Comparison of ENCODE assay signal across 2 cellular contexts in genomic region chr12:26119391-26119981, GRCh38.
TF ChIP-seq lines count a peak whose summit lies in the region.

No MANE protein-coding gene starts in this region.

TF ChIP-seq in K562, 482 proteins besides CTCF, POLR2A, EP300 and RAD21 (continued from another document):
- TF ChIP-seq DEAF1 (CRISPR knock-in tag; IDR thresholded peaks at IDR 0.05) = peak; percentile 63; the same call in 1 of the 2 replicates

TF ChIP-seq in liver, 16 proteins besides CTCF, POLR2A, EP300 and RAD21 (continued from another document):
- TF ChIP-seq TAF1 (conservative IDR thresholded peaks at IDR 0.05) (no peak), HNF4A (conservative IDR thresholded peaks at IDR 0.05) (no peak), ATF3 (IDR thresholded peaks at IDR 0.05) (no peak), FOXA1 (IDR thresholded peaks at IDR 0.05) (no peak), FOXA2 (IDR thresholded peaks at IDR 0.05) (no peak), GABPA (IDR thresholded peaks at IDR 0.05 in 1 of 2, conservative IDR thresholded peaks at IDR 0.05 in 1 of 2) (no peak), MAX (IDR thresholded peaks at IDR 0.05) (no peak), RXRA (IDR thresholded peaks at IDR 0.05) (no peak)
- TF ChIP-seq, protein P1, sequence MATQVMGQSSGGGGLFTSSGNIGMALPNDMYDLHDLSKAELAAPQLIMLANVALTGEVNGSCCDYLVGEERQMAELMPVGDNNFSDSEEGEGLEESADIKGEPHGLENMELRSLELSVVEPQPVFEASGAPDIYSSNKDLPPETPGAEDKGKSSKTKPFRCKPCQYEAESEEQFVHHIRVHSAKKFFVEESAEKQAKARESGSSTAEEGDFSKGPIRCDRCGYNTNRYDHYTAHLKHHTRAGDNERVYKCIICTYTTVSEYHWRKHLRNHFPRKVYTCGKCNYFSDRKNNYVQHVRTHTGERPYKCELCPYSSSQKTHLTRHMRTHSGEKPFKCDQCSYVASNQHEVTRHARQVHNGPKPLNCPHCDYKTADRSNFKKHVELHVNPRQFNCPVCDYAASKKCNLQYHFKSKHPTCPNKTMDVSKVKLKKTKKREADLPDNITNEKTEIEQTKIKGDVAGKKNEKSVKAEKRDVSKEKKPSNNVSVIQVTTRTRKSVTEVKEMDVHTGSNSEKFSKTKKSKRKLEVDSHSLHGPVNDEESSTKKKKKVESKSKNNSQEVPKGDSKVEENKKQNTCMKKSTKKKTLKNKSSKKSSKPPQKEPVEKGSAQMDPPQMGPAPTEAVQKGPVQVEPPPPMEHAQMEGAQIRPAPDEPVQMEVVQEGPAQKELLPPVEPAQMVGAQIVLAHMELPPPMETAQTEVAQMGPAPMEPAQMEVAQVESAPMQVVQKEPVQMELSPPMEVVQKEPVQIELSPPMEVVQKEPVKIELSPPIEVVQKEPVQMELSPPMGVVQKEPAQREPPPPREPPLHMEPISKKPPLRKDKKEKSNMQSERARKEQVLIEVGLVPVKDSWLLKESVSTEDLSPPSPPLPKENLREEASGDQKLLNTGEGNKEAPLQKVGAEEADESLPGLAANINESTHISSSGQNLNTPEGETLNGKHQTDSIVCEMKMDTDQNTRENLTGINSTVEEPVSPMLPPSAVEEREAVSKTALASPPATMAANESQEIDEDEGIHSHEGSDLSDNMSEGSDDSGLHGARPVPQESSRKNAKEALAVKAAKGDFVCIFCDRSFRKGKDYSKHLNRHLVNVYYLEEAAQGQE (IDR thresholded peaks at IDR 0.05) = no peak
- TF ChIP-seq, protein P2, sequence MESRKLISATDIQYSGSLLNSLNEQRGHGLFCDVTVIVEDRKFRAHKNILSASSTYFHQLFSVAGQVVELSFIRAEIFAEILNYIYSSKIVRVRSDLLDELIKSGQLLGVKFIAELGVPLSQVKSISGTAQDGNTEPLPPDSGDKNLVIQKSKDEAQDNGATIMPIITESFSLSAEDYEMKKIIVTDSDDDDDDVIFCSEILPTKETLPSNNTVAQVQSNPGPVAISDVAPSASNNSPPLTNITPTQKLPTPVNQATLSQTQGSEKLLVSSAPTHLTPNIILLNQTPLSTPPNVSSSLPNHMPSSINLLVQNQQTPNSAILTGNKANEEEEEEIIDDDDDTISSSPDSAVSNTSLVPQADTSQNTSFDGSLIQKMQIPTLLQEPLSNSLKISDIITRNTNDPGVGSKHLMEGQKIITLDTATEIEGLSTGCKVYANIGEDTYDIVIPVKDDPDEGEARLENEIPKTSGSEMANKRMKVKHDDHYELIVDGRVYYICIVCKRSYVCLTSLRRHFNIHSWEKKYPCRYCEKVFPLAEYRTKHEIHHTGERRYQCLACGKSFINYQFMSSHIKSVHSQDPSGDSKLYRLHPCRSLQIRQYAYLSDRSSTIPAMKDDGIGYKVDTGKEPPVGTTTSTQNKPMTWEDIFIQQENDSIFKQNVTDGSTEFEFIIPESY (IDR thresholded peaks at IDR 0.05) = no peak
